1 cellular context compared by ENCODE assay signal in genomic region chr1:148388260-148389026, GRCh38.
A peak's percentile ranks its signal among the peaks of the same experiment; 100 is the strongest.
TF ChIP-seq lines count a peak whose summit lies in the region.

No MANE protein-coding gene starts in this region.

TF ChIP-seq in K562, 482 proteins besides CTCF, POLR2A, EP300 and RAD21 (continued from another document and continues in another):
- TF ChIP-seq PKNOX1 (IDR thresholded peaks at IDR 0.05) (peak; percentile 92), FOXA1 (IDR thresholded peaks at IDR 0.05; ENCODE audit: borderline replicate concordance) (no peak), ZNF134 (CRISPR knock-in tag; conservative IDR thresholded peaks at IDR 0.05) (no peak), MECOM (CRISPR knock-in tag; IDR thresholded peaks at IDR 0.05) (no peak), FOS (IDR thresholded peaks at IDR 0.05; ENCODE audit: extremely low read depth, insufficient read length) (no peak), KLF16 (IDR thresholded peaks at IDR 0.05) (peak; percentile 56; the same call in 1 of the 2 replicates), TARDBP (IDR thresholded peaks at IDR 0.05) (no peak), PCBP2 (IDR thresholded peaks at IDR 0.05; ENCODE audit: low read depth, low read length, poor library complexity, severe bottlenecking) (no peak), POLR2AphosphoS5 (IDR thresholded peaks at IDR 0.05; ENCODE audit: control insufficient read depth, insufficient read depth, low read depth, low read length) (peak; percentile 99), RNF2 (IDR thresholded peaks at IDR 0.05) (peak; percentile 98), SMARCA4 (IDR thresholded peaks at IDR 0.05) (peak; percentile 32), MCM5 (IDR thresholded peaks at IDR 0.05; ENCODE audit: low read depth) (no peak), POLR2B (IDR thresholded peaks at IDR 0.05; ENCODE audit: low read depth, partially characterized antibody) (peak; percentile 98), NBN (IDR thresholded peaks at IDR 0.05; ENCODE audit: low read depth) (peak; percentile 90), USF2 (CRISPR knock-in tag; IDR thresholded peaks at IDR 0.05) (no peak), ZBED1 (IDR thresholded peaks at IDR 0.05) (peak; percentile 98), DIDO1 (tag; IDR thresholded peaks at IDR 0.05; ENCODE audit: low read depth) (0 out of 2 replicates have a peak, but pooled peaks have one; percentile 10), ZNF518B (CRISPR knock-in tag; IDR thresholded peaks at IDR 0.05) (peak; percentile 80; the same call in 1 of the 2 replicates), ZNF586 (CRISPR knock-in tag; conservative IDR thresholded peaks at IDR 0.05) (0 out of 2 replicates have a peak, but pooled peaks have one; percentile 42), SMARCB1 (IDR thresholded peaks at IDR 0.05; ENCODE audit: insufficient read length, low read depth) (no peak), ATF4 (CRISPR knock-in tag; IDR thresholded peaks at IDR 0.05) (peak; percentile 85), CREBBP (IDR thresholded peaks at IDR 0.05; ENCODE audit: low read depth, low read length) (no peak), NEUROD1 (IDR thresholded peaks at IDR 0.05; ENCODE audit: borderline replicate concordance, low read depth, low read length, partially characterized antibody) (no peak), ELK3 (CRISPR knock-in tag; IDR thresholded peaks at IDR 0.05) (0 out of 2 replicates have a peak, but pooled peaks have one; percentile 65), TAF9B (IDR thresholded peaks at IDR 0.05; ENCODE audit: partially characterized antibody) (peak; percentile 93), MAFK (IDR thresholded peaks at IDR 0.05; ENCODE audit: low read length) (no peak), HEY1 (CRISPR knock-in tag; IDR thresholded peaks at IDR 0.05; ENCODE audit: borderline replicate concordance) (peak; percentile 95), CEBPZ (IDR thresholded peaks at IDR 0.05; ENCODE audit: borderline replicate concordance, low read depth, low read length) (no peak), MAZ (CRISPR knock-in tag; conservative IDR thresholded peaks at IDR 0.05 in 1 of 2, IDR thresholded peaks at IDR 0.05 in 1 of 2) (peak; percentile 55 to 73), NR4A1 (CRISPR knock-in tag; IDR thresholded peaks at IDR 0.05) (no peak), NR4A1 (tag; IDR thresholded peaks at IDR 0.05) (no peak), NRF1 (conservative IDR thresholded peaks at IDR 0.05 in 1 of 2, IDR thresholded peaks at IDR 0.05 in 1 of 2) (peak; percentile 73 to 77), TAL1 (IDR thresholded peaks at IDR 0.05) (peak; percentile 62; the same call in 1 of the 2 replicates), RBM25 (IDR thresholded peaks at IDR 0.05; ENCODE audit: low read depth, low read length, severe bottlenecking) (no peak), BRCA1 (IDR thresholded peaks at IDR 0.05) (no peak), BRCA1 (CRISPR knock-in tag; IDR thresholded peaks at IDR 0.05) (no peak), CEBPG (CRISPR knock-in tag; IDR thresholded peaks at IDR 0.05) (peak; percentile 78), CEBPG (tag; conservative IDR thresholded peaks at IDR 0.05 in 1 of 2, IDR thresholded peaks at IDR 0.05 in 1 of 2) (peak; percentile 87 to 92), BRF1 (IDR thresholded peaks at IDR 0.05; ENCODE audit: borderline replicate concordance, extremely low read depth, insufficient read length) (no peak), HSF4 (CRISPR knock-in tag; IDR thresholded peaks at IDR 0.05; ENCODE audit: borderline replicate concordance) (no peak), FOXK2 (conservative IDR thresholded peaks at IDR 0.05 in 1 of 2, IDR thresholded peaks at IDR 0.05 in 1 of 2; ENCODE audit: low read depth in 2 of 2) (peak; percentile 75 to 77), CHD4 (IDR thresholded peaks at IDR 0.05; ENCODE audit: insufficient read depth, insufficient replicate concordance, low read depth, low read length, poor library complexity, severe bottlenecking) (no peak), PTBP1 (IDR thresholded peaks at IDR 0.05; ENCODE audit: low read depth, low read length) (no peak), SP2 (IDR thresholded peaks at IDR 0.05; ENCODE audit: extremely low read depth, low read depth, low read length, poor library complexity, severe bottlenecking) (no peak), ESRRB (CRISPR knock-in tag; IDR thresholded peaks at IDR 0.05; ENCODE audit: borderline replicate concordance) (peak; percentile 92), SMAD3 (CRISPR knock-in tag; conservative IDR thresholded peaks at IDR 0.05) (no peak), KLF10 (CRISPR knock-in tag; IDR thresholded peaks at IDR 0.05) (peak; percentile 91), SRSF7 (optimal IDR thresholded peaks at IDR 0.05; ENCODE audit: low read depth, low read length) (no peak), PHF21A (IDR thresholded peaks at IDR 0.05; ENCODE audit: borderline replicate concordance, low read depth) (peak; percentile 95), ZBTB9 (CRISPR knock-in tag; IDR thresholded peaks at IDR 0.05) (peak; percentile 92; the same call in 1 of the 2 replicates), MLX (CRISPR knock-in tag; conservative IDR thresholded peaks at IDR 0.05) (0 out of 4 replicates have a peak, but pooled peaks of 1 of the 2 experiments have one; percentile 25), NR0B1 (IDR thresholded peaks at IDR 0.05; ENCODE audit: partially characterized antibody) (no peak), SMAD4 (CRISPR knock-in tag; conservative IDR thresholded peaks at IDR 0.05) (no peak; the same call in 1 of the 2 replicates), ZBTB2 (IDR thresholded peaks at IDR 0.05) (no peak), MCM7 (IDR thresholded peaks at IDR 0.05) (no peak), SAFB (IDR thresholded peaks at IDR 0.05; ENCODE audit: borderline replicate concordance, low read depth, low read length) (no peak)
